ENCODE assay signal across 15 cellular contexts in the genomic region with DNA sequence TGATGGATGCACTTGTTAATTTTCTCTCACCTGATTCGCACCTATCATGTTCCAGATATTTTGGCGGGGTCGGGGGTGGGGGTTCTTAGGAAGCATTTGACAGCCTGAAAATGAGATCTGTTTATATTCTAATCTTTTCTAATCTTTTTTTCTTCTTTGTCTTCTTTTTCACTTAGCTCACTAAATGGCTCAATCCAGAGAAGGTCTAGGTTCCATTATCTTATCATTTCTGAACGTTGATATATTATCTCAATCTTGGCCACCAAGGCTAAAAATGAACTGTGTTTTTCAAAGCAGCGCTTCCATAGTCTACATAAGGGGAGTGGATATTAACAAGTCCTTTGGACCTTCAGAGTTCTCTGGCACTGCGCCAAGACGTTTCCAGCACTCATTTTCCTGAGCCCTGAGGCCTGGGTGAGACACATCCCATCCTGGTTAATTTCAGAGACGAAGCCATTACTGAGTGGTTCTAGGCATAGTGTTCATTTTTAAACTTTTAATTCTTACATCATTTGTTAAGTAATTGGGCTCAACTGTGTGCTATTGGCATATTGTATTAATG.
"Had no signal": no experiment of that assay in that cellular context is flagged by ENCODE, and none has a peak within 500 bp of the region (broad histone marks: within the 10 kb centered on the region; RNA-seq: fewer than 3 reads in every experiment).

No MANE protein-coding gene starts in this region.

- H3K27me3 ChIP-seq: esophagus squamous epithelium, tibial nerve had no signal

- ATAC-seq: activated naive CD4-positive, alpha-beta T cell treated with anti-CD3 and anti-CD28 coated beads, Interleukin-2, amount 50 U/mL, for 72 hours; left colon had no signal

- H3K4me3 ChIP-seq: esophagus squamous epithelium, tibial nerve had no signal

- H3K27ac ChIP-seq: esophagus squamous epithelium, tibial nerve had no signal

- H3K4me1 ChIP-seq: esophagus squamous epithelium, tibial nerve had no signal

- DNase-seq: activated CD4-positive, alpha-beta T cell treated with anti-CD3 and anti-CD28 coated beads, Interleukin-2, amount 50 U/mL, for 48 hours; activated gamma-delta T cell treated with Interleukin-2 at 50 U/mL for 16 hours; activated T-cell treated with anti-CD3 and anti-CD28 coated beads for 4 hours; effector CD8-positive, alpha-beta T cell; esophagus squamous epithelium; left colon; nephron progenitor cell; nucleus accumbens; stimulated activated CD4-positive, alpha-beta T cell treated with anti-CD3 and anti-CD28 coated beads, Interleukin-12 subunit alpha, Interleukin-12 subunit beta, amount 100 ng/mL, for 4 hours; stimulated activated CD4-positive, alpha-beta T cell treated with anti-CD3 and anti-CD28 coated beads, Interleukin-1b, Interleukin-23, amount 100 ng/mL, for 48 hours; stimulated activated CD8-positive, alpha-beta memory T cell treated with anti-CD3 and anti-CD28 coated beads, Interleukin-4, amount 100 ng/mL, for 48 hours; stimulated activated naive CD4-positive, alpha-beta T cell; substantia nigra had no signal

- H3K36me3 ChIP-seq: esophagus squamous epithelium, tibial nerve had no signal
